In genomic region chr12:78888583-78888982, GRCh38 we compare ENCODE assay signal across 10 cellular contexts. TPM values are rescaled to one million over a fixed set of nuclear protein-coding genes. Genes with fewer than 3 reads are reported as not detected.
DNase-seq lines count a peak whose midpoint lies in the region; ATAC-seq, FAIRE-seq and TF ChIP-seq lines count a peak whose summit lies in the region.
"Had no signal": no experiment of that assay in that cellular context is flagged by ENCODE, and none has a peak within 500 bp of the region (broad histone marks: within the 10 kb centered on the region; RNA-seq: fewer than 3 reads in every experiment).

No MANE protein-coding gene starts in this region.

- in situ Hi-C loops in K562 (cut with MboI), result no loop called here

- CTCF ChIA-PET in K562 (lab: Yijun Ruan, JAX; ENCODE audit: low intra/inter-chr PET ratio), result no interaction called here

- no peak for TF ChIP-seq RAD21 in K562 (CRISPR knock-in tag; conservative IDR thresholded peaks at IDR 0.05 in 1 of 2, IDR thresholded peaks at IDR 0.05 in 1 of 2)

- no TSS peak for BruUV-seq in K562 (replicated peaks; lab: Mats Ljungman, UMichigan)

- no peak overlapping the region for H3K27ac ChIP-seq in K562 (ENCODE audit: extremely low read depth, low read depth, low read length)

- H3K9me1 ChIP-seq in K562 (ENCODE audit: control insufficient read depth, insufficient read depth, low read length), result no peaks in the 10 kb centered on the region

- intact Hi-C loops in K562 (cut with micrococcal nuclease), result no loop called here

- H3K27me3 ChIP-seq in K562 (ENCODE audit: control insufficient read depth in 2 of 2, insufficient read depth in 2 of 2, low read length in 2 of 2), result no peaks in the 10 kb centered on the region

- 0% methylated on average over 3 of the region's 3 CpGs for WGBS in K562 (ENCODE audit: insufficient coverage, low coverage, missing lambda C conversion rate)

- ATAC-seq in GM21526 (IDR thresholded peaks at IDR 0.05; ENCODE audit: low FRiP score, unreplicated experiment) (peak; percentile 98), HG03280 (IDR thresholded peaks at IDR 0.05; ENCODE audit: unreplicated experiment) (peak; percentile 88), K562 (no peak)
- ATAC-seq: Panc1 had no signal

- H3K9ac ChIP-seq in K562 (ENCODE audit: insufficient read depth in 1 of 2, low read depth in 2 of 2, low read length in 2 of 2), result no peak overlapping the region

- no peak overlapping the region for H2AFZ ChIP-seq in K562 (ENCODE audit: low read depth, low read length)

- TF ChIP-seq EP300 in K562 (IDR thresholded peaks at IDR 0.05; ENCODE audit: low read length), result no peak

- POLR2A ChIA-PET in K562 (lab: Yijun Ruan, JAX), result no interaction called here

- DNase-seq in GM12865 (ENCODE audit: low read depth), result peak; percentile 48
- DNase-seq in K562 (ENCODE audit: extremely low read depth in 1 of 4, low spot score in 3 of 4), result no peak
- no peak for DNase-seq in AG08395 (ENCODE audit: low spot score)
- no peak for DNase-seq in NCI-H774 (lab: John Stamatoyannopoulos, UW)
- no peak for DNase-seq in stimulated activated CD4-positive, alpha-beta T cell treated with anti-CD3 and anti-CD28 coated beads, Interleukin-4, amount 100 ng/mL, for 4 hours
- no peak for DNase-seq in activated T-cell treated with anti-CD3 and anti-CD28 coated beads, Interleukin-2, amount 50 U/mL, for 48 hours

- no peaks in the 10 kb centered on the region for H4K20me1 ChIP-seq in K562 (replicated peaks; ENCODE audit: control insufficient read depth, insufficient read depth, low read length)

- no peak for FAIRE-seq in K562 (lab: Jason Lieb, UNC)
- FAIRE-seq: keratinocyte had no signal

- H3K36me3 ChIP-seq in K562 (ENCODE audit: control insufficient read depth, insufficient read depth, low read length), result no peaks in the 10 kb centered on the region

- no peaks in the 10 kb centered on the region for H3K9me3 ChIP-seq in K562 (replicated peaks; ENCODE audit: control insufficient read depth, insufficient read depth, low read depth, low read length)

- no peaks in the 10 kb centered on the region for H3K79me2 ChIP-seq in K562 (ENCODE audit: control insufficient read depth, insufficient read depth, low read length)

- no peak overlapping the region for H3K4me2 ChIP-seq in K562 (ENCODE audit: insufficient read depth, low read length)

- TF ChIP-seq POLR2A in K562 (conservative IDR thresholded peaks at IDR 0.05), result no peak

- no peaks in the 10 kb centered on the region for H3K4me1 ChIP-seq in K562 (replicated peaks in 1 of 2; ENCODE audit: control insufficient read depth in 2 of 2, insufficient read depth in 2 of 2, low read length in 2 of 2)

- no peak overlapping the region for H3K4me3 ChIP-seq in GM12865 (ENCODE audit: low read depth, low read length)
- H3K4me3 ChIP-seq in K562, result no peak overlapping the region

- TF ChIP-seq CTCF in GM12865 (IDR thresholded peaks at IDR 0.05; ENCODE audit: insufficient read depth, low read depth, low read length, missing control alignments), result no peak
- no peak for TF ChIP-seq CTCF in K562 (IDR thresholded peaks at IDR 0.05 in 2 of 3, conservative IDR thresholded peaks at IDR 0.05 in 1 of 3; ENCODE audit: insufficient read depth in 2 of 3, low read depth in 1 of 3, low read length in 3 of 3)

TF ChIP-seq in K562, 482 proteins besides CTCF, POLR2A, EP300 and RAD21:
- no peak for TF ChIP-seq AFF1 (IDR thresholded peaks at IDR 0.05; ENCODE audit: low read depth in 1 of 2, partially characterized antibody in 2 of 2)
- TF ChIP-seq ZNF699 (CRISPR knock-in tag; IDR thresholded peaks at IDR 0.05; ENCODE audit: insufficient replicate concordance), result no peak
- TF ChIP-seq ZNF644 (tag; IDR thresholded peaks at IDR 0.05; ENCODE audit: low read depth), result no peak
- TF ChIP-seq FOSL1 (tag; conservative IDR thresholded peaks at IDR 0.05), result 0 out of 2 replicates have a peak, but pooled peaks have one; percentile 22
- TF ChIP-seq GTF2E2 (tag; IDR thresholded peaks at IDR 0.05), result 0 out of 2 replicates have a peak, but pooled peaks have one; percentile 24
- no peak for TF ChIP-seq GTF2A2 (tag; IDR thresholded peaks at IDR 0.05)
- TF ChIP-seq JUND (IDR thresholded peaks at IDR 0.05; ENCODE audit: borderline replicate concordance, low read depth, low read length), result no peak
- TF ChIP-seq JUND (tag; IDR thresholded peaks at IDR 0.05; ENCODE audit: borderline replicate concordance, low read depth, low read length), result no peak
- no peak for TF ChIP-seq ZEB2 (IDR thresholded peaks at IDR 0.05)
- TF ChIP-seq CXXC5 (CRISPR knock-in tag; IDR thresholded peaks at IDR 0.05), result no peak

RNA-seq across cellular contexts. Expression of gene SYT1, which starts 24.0 kb away (rescaled TPM):
- not detected in 2 replicates for total RNA-seq in K562 (2011; cell fraction: chromatin; rRNA removed; ENCODE audit: low replicate concordance)
- total RNA-seq in K562 (2011; cell fraction: nucleolus; rRNA removed), result 0.17 TPM in 1 of 2 replicates, not detected in the other
- not detected in 2 replicates for total RNA-seq in K562 (2011; cell fraction: nucleoplasm; rRNA removed)
- total RNA-seq in K562 (2014; rRNA removed), result not detected in 2 replicates
- total RNA-seq in K562 (2014; rRNA removed; fragmentation: Illumina TruSeq; extraction: Trizol), result 0.07 TPM in 1 of 2 replicates, not detected in the other
- 0.07 TPM in 1 of 2 replicates, not detected in the other for total RNA-seq in K562 (2015; rRNA removed; fragmentation: Illumina TruSeq; extraction: Trizol)
- not detected in 2 replicates for total RNA-seq in K562 (2021)
- 0.13 TPM in 1 of 2 replicates, not detected in the other for polyA plus RNA-seq in K562 (2011; rRNA removed)
- polyA plus RNA-seq in K562 (2011; cell fraction: cytosol; rRNA removed), result 0.03 TPM in 1 of 2 replicates, not detected in the other
- 0.06 TPM in 1 of 2 replicates, not detected in the other for polyA plus RNA-seq in K562 (2011; cell fraction: nucleus; rRNA removed)
- polyA plus RNA-seq in K562 (2012), result 0.03 and 0.21 TPM in 2 replicates
- 0.03 TPM in 1 of 2 replicates, not detected in the other for polyA plus RNA-seq in K562 (2014; fragmentation: Illumina TruSeq; extraction: Trizol)
- polyA plus RNA-seq in K562 (2014; fragmentation: Nextera tagmentation; extraction: Ambion mirVana), result under 1 TPM in 1 of 2 experiments, not detected in 1; 0.08 TPM
- not detected in 2 replicates for polyA plus RNA-seq in K562 (2014; rRNA removed)
- 0.32 TPM in 1 of 2 replicates, not detected in the other for polyA minus RNA-seq in K562 (2011; rRNA and poly(A)+ RNA removed)
- not detected in 2 replicates for polyA minus RNA-seq in K562 (2011; cell fraction: cytosol; rRNA and poly(A)+ RNA removed)
- 0.81 TPM in 1 of 2 replicates, not detected in the other for polyA minus RNA-seq in K562 (2011; cell fraction: nucleus; rRNA and poly(A)+ RNA removed)
